In the genomic region with DNA sequence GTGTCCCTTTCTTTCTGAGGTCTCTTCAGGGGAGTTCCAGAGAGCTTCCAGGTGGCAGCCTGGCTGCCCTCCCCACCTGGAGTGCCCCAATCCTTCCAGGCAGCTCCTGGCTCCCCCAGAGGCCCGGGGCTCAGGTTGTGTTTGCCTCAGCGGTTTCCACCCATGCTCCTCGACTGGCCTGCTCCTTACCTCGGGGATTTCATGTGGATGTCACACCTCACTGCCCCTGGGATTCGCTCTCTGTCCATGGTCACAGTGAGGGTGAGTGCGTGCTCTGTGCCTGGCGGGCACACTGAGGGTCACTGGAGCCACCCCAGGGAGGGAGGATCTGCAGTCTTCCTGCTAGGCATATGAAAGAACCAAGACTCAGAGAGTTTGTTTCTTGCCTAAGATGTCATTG, we compare ENCODE assay signal across 16 cellular contexts. TPM values are rescaled to one million over a fixed set of nuclear protein-coding genes. Genes with fewer than 3 reads are reported as not detected.
DNase-seq lines count a peak whose midpoint lies in the region; ATAC-seq and TF ChIP-seq lines count a peak whose summit lies in the region.
"Had no signal": no experiment of that assay in that cellular context is flagged by ENCODE, and none has a peak within 500 bp of the region (broad histone marks: within the 10 kb centered on the region; RNA-seq: fewer than 3 reads in every experiment).

No MANE protein-coding gene starts in this region.

- no peaks in the 10 kb centered on the region for H3K36me3 Mint-ChIP-seq in T-helper 17 cell (ENCODE audit: low read depth)

- H3K4me3 Mint-ChIP-seq in T-helper 17 cell, result no peak overlapping the region

- H3K4me1 Mint-ChIP-seq in T-helper 17 cell, result peaks cover 2% of the 10 kb centered on the region

- H3K27ac Mint-ChIP-seq in T-helper 17 cell, result peak overlapping the region; percentile 56

- no peak overlapping the region for H3K27ac ChIP-seq in thyroid gland

- no peaks in the 10 kb centered on the region for H3K27me3 ChIP-seq in thyroid gland

- H3K27me3 Mint-ChIP-seq in T-helper 17 cell, result no peaks in the 10 kb centered on the region

- TF ChIP-seq CTCF in thyroid gland (IDR thresholded peaks at IDR 0.05), result no peak

- intact Hi-C loops in thyroid gland (cut with DNase I), result no loop called here

- ATAC-seq in T-helper 17 cell (no peak), GM18870 (IDR thresholded peaks at IDR 0.05; ENCODE audit: unreplicated experiment) (no peak)
- ATAC-seq: Panc1 had no signal

- 25% methylated on average over 7 of the region's 7 CpGs; no CpG with 5 or more reads in 1 of the 2 donors for WGBS in thyroid gland, 2 donors

- no peak for TF ChIP-seq POLR2A in thyroid gland (IDR thresholded peaks at IDR 0.05)

- H3K4me3 ChIP-seq in thyroid gland (replicated peaks in 1 of 3), result no peak overlapping the region
- H3K4me3 ChIP-seq: K562 had no signal

- DNase-seq in activated effector memory CD4-positive, alpha-beta T cell treated with anti-CD3 and anti-CD28 coated beads, Interleukin-2, amount 50 U/mL, for 16 hours, result peak; percentile 30
- DNase-seq in activated effector memory CD4-positive, alpha-beta T cell treated with Interleukin-2 at 50 U/mL for 16 hours, result no peak
- DNase-seq in T-helper 17 cell (no peak), left kidney (ENCODE audit: low read depth, low spot score) (peak; percentile 81), thyroid gland (peak; percentile 49 to 67), GM19238 (ENCODE audit: insufficient read length, low spot score) (no peak)
- no peak for DNase-seq in stimulated activated CD4-positive, alpha-beta T cell treated with anti-CD3 and anti-CD28 coated beads, Interleukin-1b, Interleukin-23, amount 100 ng/mL, for 48 hours
- DNase-seq: C1 segment of cervical spinal cord, NCI-H1048, NCI-H146, NCI-H2107, NCI-H345, NCI-H526 treated with DMSO at 0.1 percent for 48 hours had no signal

- no peaks in the 10 kb centered on the region for H3K36me3 ChIP-seq in thyroid gland

- H3K4me1 ChIP-seq in thyroid gland, result peaks cover 0 to 29% of the 10 kb centered on the region in 2 donors

- H3K9me3 ChIP-seq in T-helper 17 cell (ENCODE audit: control insufficient read depth, low read length, poor library complexity, severe bottlenecking), result no peaks in the 10 kb centered on the region
- H3K9me3 ChIP-seq in thyroid gland, result no peaks in the 10 kb centered on the region

RNA-seq across cellular contexts. Expression of gene TOGARAM2, which starts 2.1 kb away (rescaled TPM):
- 1 to 10 TPM; 4.2 to 5.2 TPM for total RNA-seq in T-helper 17 cell
- under 1 TPM; under 0.01 to 0.78 (median 0.35) TPM for total RNA-seq in thyroid gland
- total RNA-seq: K562 had no signal

Comparison
In these comparisons a context has a peak if more than half of its experiments do, and no peak if none do; other contexts are left out.
1. DNase-seq: peak in activated effector memory CD4-positive, alpha-beta T cell treated with anti-CD3 and anti-CD28 coated beads, Interleukin-2, amount 50 U/mL, for 16 hours (single experiment), left kidney (single experiment) and thyroid gland (2 of 2); none in activated effector memory CD4-positive, alpha-beta T cell treated with Interleukin-2 at 50 U/mL for 16 hours (single experiment), T-helper 17 cell (0 of 3), GM19238 (single experiment) and stimulated activated CD4-positive, alpha-beta T cell treated with anti-CD3 and anti-CD28 coated beads, Interleukin-1b, Interleukin-23, amount 100 ng/mL, for 48 hours (single experiment).